In the genomic region with DNA sequence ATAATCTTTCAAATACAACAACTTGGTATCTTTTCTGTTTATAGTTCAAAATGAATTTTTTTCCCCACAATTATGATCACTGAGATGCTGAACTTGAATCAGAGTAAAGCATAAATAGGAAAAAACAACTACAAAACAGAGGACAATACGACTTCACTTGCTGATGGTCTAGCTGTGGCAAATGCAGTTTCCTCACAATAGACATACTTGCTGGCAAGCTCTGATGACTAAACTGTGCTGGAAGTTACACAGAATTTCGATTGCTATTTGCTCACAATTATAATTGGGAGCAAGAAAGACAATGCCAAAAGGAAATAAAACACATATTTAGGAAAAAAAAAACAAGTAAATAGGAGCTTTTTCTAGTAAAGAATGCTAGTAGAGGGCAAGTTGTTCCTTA, we compare ENCODE assay signal across 13 cellular contexts. TPM values are rescaled to one million over a fixed set of nuclear protein-coding genes. Genes with fewer than 3 reads are reported as not detected.
A peak's percentile ranks its signal among the peaks of the same experiment; 100 is the strongest.
DNase-seq lines count a peak whose midpoint lies in the region; ATAC-seq, FAIRE-seq and TF ChIP-seq lines count a peak whose summit lies in the region.
"Had no signal": no experiment of that assay in that cellular context is flagged by ENCODE, and none has a peak within 500 bp of the region (broad histone marks: within the 10 kb centered on the region; RNA-seq: fewer than 3 reads in every experiment).

No MANE protein-coding gene starts in this region.

- peaks cover 100% of the 10 kb centered on the region for H3K79me2 ChIP-seq in astrocyte (ENCODE audit: insufficient read depth, low read length)

- TF ChIP-seq POLR2A in suprapubic skin (IDR thresholded peaks at IDR 0.05) (no peak), GM18505 (IDR thresholded peaks at IDR 0.05; ENCODE audit: borderline replicate concordance, extremely low read depth, insufficient read depth, insufficient read length) (no peak)

- no peaks in the 10 kb centered on the region for H3K27me3 Mint-ChIP-seq in astrocyte (ENCODE audit: low read depth, unreplicated experiment)

- H3K4me1 ChIP-seq in astrocyte (ENCODE audit: insufficient read depth, low read length) (peaks cover 34% of the 10 kb centered on the region), suprapubic skin (peaks cover 22% of the 10 kb centered on the region), BE2C (no peaks in the 10 kb centered on the region)
- H3K4me1 ChIP-seq: body of pancreas had no signal

- H4K20me1 ChIP-seq in astrocyte (ENCODE audit: insufficient read depth, low read length): peaks cover 5% of the 10 kb centered on the region

- H3K27ac ChIP-seq in astrocyte (ENCODE audit: low read depth, low read length) (peak overlapping the region; percentile 87), suprapubic skin (peak overlapping the region; percentile 26)
- H3K27ac ChIP-seq: body of pancreas had no signal

- H3K9me3 ChIP-seq in astrocyte (ENCODE audit: insufficient read depth, low read depth, low read length) (no peaks in the 10 kb centered on the region), suprapubic skin (no peaks in the 10 kb centered on the region), BE2C (no peaks in the 10 kb centered on the region)
- H3K9me3 ChIP-seq: body of pancreas had no signal

- TF ChIP-seq EP300 in suprapubic skin (IDR thresholded peaks at IDR 0.05): no peak

- H3K27me3 ChIP-seq in astrocyte (ENCODE audit: insufficient read depth, low read length) (no peaks in the 10 kb centered on the region), suprapubic skin (no peaks in the 10 kb centered on the region), BE2C (no peaks in the 10 kb centered on the region)
- H3K27me3 ChIP-seq: body of pancreas had no signal

- H3K36me3 ChIP-seq in astrocyte (ENCODE audit: insufficient read depth, low read length): no peaks in the 10 kb centered on the region
- no peaks in the 10 kb centered on the region for H3K36me3 ChIP-seq in suprapubic skin
- H3K36me3 ChIP-seq in BE2C: no peaks in the 10 kb centered on the region

- ATAC-seq in GM18505 (IDR thresholded peaks at IDR 0.05; ENCODE audit: unreplicated experiment): no peak
- ATAC-seq: body of pancreas, K562 had no signal

- no peak overlapping the region for H2AFZ ChIP-seq in astrocyte (ENCODE audit: low read depth, low read length)

- peaks cover 33% of the 10 kb centered on the region for H3K4me1 Mint-ChIP-seq in astrocyte (ENCODE audit: low read depth, unreplicated experiment)
- H3K4me1 Mint-ChIP-seq: memory B cell had no signal

- H3K27ac Mint-ChIP-seq in astrocyte (ENCODE audit: unreplicated experiment): peak overlapping the region; percentile 85
- H3K27ac Mint-ChIP-seq: memory B cell had no signal

- H3K36me3 Mint-ChIP-seq in astrocyte (ENCODE audit: low read depth, unreplicated experiment): no peaks in the 10 kb centered on the region
- H3K36me3 Mint-ChIP-seq: memory B cell had no signal

- no peak for FAIRE-seq in astrocyte (lab: Jason Lieb, UNC)
- FAIRE-seq: K562 had no signal

- 14% methylated on average over 2 of the region's 2 CpGs for WGBS in suprapubic skin

- peaks cover 2% of the 10 kb centered on the region for H3K9me3 Mint-ChIP-seq in astrocyte (ENCODE audit: unreplicated experiment)

- H3K4me2 ChIP-seq in astrocyte (ENCODE audit: low read length): peak overlapping the region; percentile 73

- DNase-seq in LHCN-M2 (ENCODE audit: low read depth) (peak; percentile 76), astrocyte (ENCODE audit: low read depth) (peak; percentile 86), foreskin fibroblast (peak; percentile 73 to 87), suprapubic skin (ENCODE audit: low spot score in 2 of 2) (no peak), BE2C (no peak), KG1 (lab: John Stamatoyannopoulos, UW) (no peak)
- DNase-seq: activated effector memory CD4-positive, alpha-beta T cell treated with Interleukin-2 at 50 U/mL for 16 hours; body of pancreas; NCI-H748 treated with DMSO at 0.1 percent for 48 hours; Right ventricle myocardium superior had no signal

- no peak overlapping the region for H3K4me3 Mint-ChIP-seq in astrocyte (ENCODE audit: unreplicated experiment)
- H3K4me3 Mint-ChIP-seq: memory B cell had no signal

- TF ChIP-seq CTCF in astrocyte (IDR thresholded peaks at IDR 0.05; ENCODE audit: insufficient read depth, low read depth, low read length): no peak
- TF ChIP-seq CTCF in foreskin fibroblast (IDR thresholded peaks at IDR 0.05; ENCODE audit: low read depth, low read length): no peak
- no peak for TF ChIP-seq CTCF in suprapubic skin (IDR thresholded peaks at IDR 0.05)
- no peak for TF ChIP-seq CTCF in BE2C (IDR thresholded peaks at IDR 0.05; ENCODE audit: low read depth, low read length)

- H3K4me3 ChIP-seq in astrocyte (ENCODE audit: insufficient read depth, low read depth, low read length) (peak overlapping the region; percentile 31), foreskin fibroblast (ENCODE audit: low read depth in 1 of 2, low read length in 2 of 2) (peak overlapping the region in 1 of 2 donors; percentile 2), suprapubic skin (no peak overlapping the region), BE2C (ENCODE audit: low read depth, low read length) (no peak overlapping the region)
- H3K4me3 ChIP-seq: body of pancreas, K562 had no signal

- peak overlapping the region; percentile 58 for H3K9ac ChIP-seq in astrocyte (ENCODE audit: low read length)

RNA-seq across cellular contexts. Expression of a gene that starts 14.7 kb away (rescaled TPM):
- total RNA-seq in LHCN-M2 (2014; rRNA removed) (29.9 and 39.5 TPM in 2 replicates), astrocyte (20.3 and 24.2 TPM in 2 replicates), suprapubic skin (1 to 10 TPM; 2.3 to 8.1 (median 4.1) TPM)
- 55.8 TPM for polyA plus RNA-seq in LHCN-M2 (2012)
- not detected for polyA plus RNA-seq in BE2C (2012; ENCODE audit: insufficient read depth, insufficient read length, low read depth)
- total RNA-seq: K562 had no signal
- polyA plus RNA-seq: K562 had no signal

Comparison
In these comparisons a context has a peak if more than half of its experiments do, and no peak if none do; other contexts are left out.
1. DNase-seq: peak in LHCN-M2 (single experiment), astrocyte (single experiment) and foreskin fibroblast (2 of 2); none in suprapubic skin (0 of 2), BE2C (single experiment) and KG1 (single experiment).